Comparison of ENCODE assay signal across 11 cellular contexts in the genomic region with DNA sequence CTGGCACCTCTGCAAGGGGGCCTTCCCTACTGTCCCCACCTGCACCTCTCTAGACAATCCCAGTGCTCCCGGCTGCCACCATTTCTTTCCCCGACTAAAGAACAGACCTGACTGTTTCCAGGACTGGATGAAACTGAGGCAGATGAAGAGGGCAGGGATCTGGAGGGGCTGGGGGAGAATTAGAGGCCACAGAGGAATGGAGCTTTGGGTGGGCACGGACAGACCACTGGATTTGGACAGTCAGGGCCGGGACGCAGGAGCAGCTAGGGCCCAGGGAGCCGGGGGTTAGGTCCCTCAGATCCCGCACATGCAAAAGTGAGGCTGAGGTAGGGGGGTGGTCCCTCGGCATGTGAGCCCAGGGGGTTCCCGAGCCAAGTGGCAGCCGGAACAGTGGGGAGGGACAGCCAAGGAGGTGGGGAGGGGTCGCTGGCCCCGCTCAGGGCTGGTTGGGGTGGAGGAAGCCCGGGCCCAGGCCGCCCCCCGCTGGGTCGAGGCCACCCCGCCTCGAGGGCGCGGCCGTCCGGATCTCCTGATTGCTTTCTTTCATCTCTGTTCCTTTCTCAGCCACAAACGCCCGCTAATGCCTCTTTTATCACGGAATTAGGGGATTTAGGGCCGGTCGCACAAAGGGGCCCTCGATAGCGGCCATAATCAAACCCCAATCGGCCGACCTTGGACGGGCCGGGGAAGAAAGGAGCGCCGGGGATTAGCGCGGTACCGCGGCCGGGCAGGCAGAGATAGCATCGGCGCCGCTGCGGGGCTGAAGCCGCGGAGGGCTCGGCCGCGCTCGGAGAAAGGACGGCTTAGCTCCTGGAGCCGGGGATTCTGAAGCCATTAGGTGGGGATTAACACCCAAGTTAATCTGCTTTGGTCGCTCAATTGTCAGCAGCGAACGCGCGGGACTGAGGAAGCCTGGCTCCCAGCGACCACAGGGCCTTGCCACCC. TPM values are rescaled to one million over a fixed set of nuclear protein-coding genes. Genes with fewer than 3 reads are reported as not detected.
A peak's percentile ranks its signal among the peaks of the same experiment; 100 is the strongest.
DNase-seq lines count a peak whose midpoint lies in the region; ATAC-seq, FAIRE-seq and TF ChIP-seq lines count a peak whose summit lies in the region.
"Had no signal": no experiment of that assay in that cellular context is flagged by ENCODE, and none has a peak within 500 bp of the region (broad histone marks: within the 10 kb centered on the region; RNA-seq: fewer than 3 reads in every experiment).

No MANE protein-coding gene starts in this region.

- CTCF ChIA-PET in endothelial cell of umbilical vein (lab: Charles Lee), result interaction anchor here (0.7 to 1.2 kb wide), 4 partner anchors 10 to 18 kb away, joined by 3 read pairs; no protein-coding TSS in a partner anchor

- FAIRE-seq in D721Med (lab: Jason Lieb, UNC) (no peak), endothelial cell of umbilical vein (lab: Jason Lieb, UNC) (no peak)
- FAIRE-seq: GM12891 had no signal

- H3K27ac ChIP-seq in endothelial cell of umbilical vein (ENCODE audit: insufficient read depth, low read depth, low read length), result no peak overlapping the region

- dilution Hi-C loops in endothelial cell of umbilical vein (cut with MboI; ENCODE audit: extremely low pct_ligation_motif_present, low sequenced_read_pairs), result no loop called here

- H3K4me3 Mint-ChIP-seq in progenitor cell of endocrine pancreas (ENCODE audit: low read depth), result peak overlapping the region; percentile 50

- no peak for TF ChIP-seq POLR2A in endothelial cell of umbilical vein (IDR thresholded peaks at IDR 0.05; ENCODE audit: low read depth, low read length)

- H3K9ac ChIP-seq in endothelial cell of umbilical vein (replicated peaks; ENCODE audit: extremely low read depth, insufficient read depth, low read length), result no peak overlapping the region

- peaks cover 22 to 24% of the 10 kb centered on the region in 2 experiments for H3K27me3 ChIP-seq in endothelial cell of umbilical vein (ENCODE audit: control insufficient read depth in 2 of 2, insufficient read depth in 2 of 2, low read length in 2 of 2)

- no peaks in the 10 kb centered on the region for H3K36me3 ChIP-seq in endothelial cell of umbilical vein (ENCODE audit: control insufficient read depth in 2 of 2, extremely low read depth in 1 of 2, insufficient read depth in 2 of 2, low read length in 2 of 2)

- ATAC-seq in GM19035 (IDR thresholded peaks at IDR 0.05; ENCODE audit: unreplicated experiment), result no peak

- no peak overlapping the region for H3K27ac Mint-ChIP-seq in progenitor cell of endocrine pancreas

- no peaks in the 10 kb centered on the region for H3K9me3 ChIP-seq in endothelial cell of umbilical vein (replicated peaks; ENCODE audit: control insufficient read depth, insufficient read depth, low read length)

- peak overlapping the region; percentile 72 for H2AFZ ChIP-seq in endothelial cell of umbilical vein (ENCODE audit: low read depth, low read length)

- H3K36me3 Mint-ChIP-seq in progenitor cell of endocrine pancreas (ENCODE audit: insufficient read depth), result no peaks in the 10 kb centered on the region

- intact Hi-C loops in endothelial cell of umbilical vein (cut with micrococcal nuclease), result no loop called here

- peak overlapping the region; percentile 53 for H3K4me2 ChIP-seq in endothelial cell of umbilical vein (ENCODE audit: insufficient read depth, low read length)

- DNase-seq in D721Med (ENCODE audit: insufficient read length, low spot score), result peak; percentile 79
- peak; percentile 35 for DNase-seq in OCI-M1 (lab: John Stamatoyannopoulos, UW)
- DNase-seq in endothelial cell of umbilical vein (ENCODE audit: low read depth, low spot score), result no peak
- DNase-seq in progenitor cell of endocrine pancreas (ENCODE audit: low spot score, unreplicated experiment), result no peak
- no peak for DNase-seq in effector CD4-positive, alpha-beta T cell
- DNase-seq in NK-92 (lab: John Stamatoyannopoulos, UW; ENCODE audit: unreplicated experiment), result no peak
- no peak for DNase-seq in NCI-H69 (lab: John Stamatoyannopoulos, UW)
- DNase-seq: glutamatergic neuron; stimulated activated CD4-positive, alpha-beta T cell treated with anti-CD3 and anti-CD28 coated beads, Interleukin-4, amount 100 ng/mL, for 1 hour had no signal

- H3K27me3 Mint-ChIP-seq in progenitor cell of endocrine pancreas, result peaks cover 48% of the 10 kb centered on the region

- no TSS peak for BruUV-seq in endothelial cell of umbilical vein (replicated peaks; lab: Mats Ljungman, UMichigan)

- no peaks in the 10 kb centered on the region for H4K20me1 ChIP-seq in endothelial cell of umbilical vein (replicated peaks; ENCODE audit: control insufficient read depth, extremely low read depth, insufficient read depth, low read length)

- no peaks in the 10 kb centered on the region for H3K9me3 Mint-ChIP-seq in progenitor cell of endocrine pancreas (ENCODE audit: low read depth)

- peaks cover 25% of the 10 kb centered on the region for H3K79me2 ChIP-seq in endothelial cell of umbilical vein (ENCODE audit: control insufficient read depth, insufficient read depth, low read length)

- H3K4me1 ChIP-seq in endothelial cell of umbilical vein (ENCODE audit: control insufficient read depth, extremely low read depth, insufficient read depth, low read length), result peaks cover 18% of the 10 kb centered on the region

- peak overlapping the region in 1 of 3 experiments; percentile 23 for H3K4me3 ChIP-seq in endothelial cell of umbilical vein (replicated peaks in 1 of 3; ENCODE audit: insufficient read depth in 1 of 3, low read depth in 1 of 3, low read length in 3 of 3)

- H3K9me1 ChIP-seq in endothelial cell of umbilical vein (replicated peaks; ENCODE audit: control insufficient read depth, extremely low read depth, insufficient read depth, low read length), result no peaks in the 10 kb centered on the region

- TF ChIP-seq CTCF in D721Med (IDR thresholded peaks at IDR 0.05; ENCODE audit: insufficient read depth, missing control alignments), result no peak
- no peak for TF ChIP-seq CTCF in endothelial cell of umbilical vein (IDR thresholded peaks at IDR 0.05; ENCODE audit: extremely low read depth in 1 of 2, insufficient read depth in 1 of 2, low read depth in 1 of 2, low read length in 2 of 2)
- TF ChIP-seq CTCF in progenitor cell of endocrine pancreas (IDR thresholded peaks at IDR 0.05; ENCODE audit: unreplicated experiment), result no peak

- peaks cover 30% of the 10 kb centered on the region for H3K4me1 Mint-ChIP-seq in progenitor cell of endocrine pancreas (ENCODE audit: low read depth)

- POLR2A ChIA-PET in endothelial cell of umbilical vein (lab: Charles Lee), result interaction anchor here (0.8 kb wide), 1 partner anchor 11 kb away, joined by 5 read pairs; no protein-coding TSS in a partner anchor

RNA-seq across cellular contexts. Expression of a gene that starts 9.3 kb away (rescaled TPM):
- 94.5 and 102 TPM in 2 replicates for total RNA-seq in endothelial cell of umbilical vein
- 78.0 and 80.0 TPM in 2 replicates for polyA plus RNA-seq in endothelial cell of umbilical vein
- 53.3 and 64.5 TPM in 2 replicates for polyA plus RNA-seq in endothelial cell of umbilical vein (2011; cell fraction: cytosol; rRNA removed)
- polyA plus RNA-seq in endothelial cell of umbilical vein (2011; cell fraction: nucleus; rRNA removed), result 30.5 and 34.5 TPM in 2 replicates
- polyA plus RNA-seq in endothelial cell of umbilical vein (2012), result 48.5 and 55.1 TPM in 2 replicates
- 42.0 and 44.0 TPM in 2 replicates for polyA minus RNA-seq in endothelial cell of umbilical vein
- polyA minus RNA-seq in endothelial cell of umbilical vein (2011; cell fraction: cytosol; rRNA and poly(A)+ RNA removed), result 35.6 TPM
- 8.2 and 9.9 TPM in 2 replicates for polyA minus RNA-seq in endothelial cell of umbilical vein (2011; cell fraction: nucleus; rRNA and poly(A)+ RNA removed)
- total RNA-seq in progenitor cell of endocrine pancreas, result 99.8 and 111 TPM in 2 replicates

RNA-seq across cellular contexts. Expression of a gene that starts 19.2 kb away (rescaled TPM):
- not detected in 2 replicates for total RNA-seq in endothelial cell of umbilical vein
- polyA plus RNA-seq in endothelial cell of umbilical vein, result not detected in 2 replicates
- polyA plus RNA-seq in endothelial cell of umbilical vein (2011; cell fraction: cytosol; rRNA removed), result not detected in 2 replicates
- polyA plus RNA-seq in endothelial cell of umbilical vein (2011; cell fraction: nucleus; rRNA removed), result not detected in 2 replicates
- not detected in 2 replicates for polyA plus RNA-seq in endothelial cell of umbilical vein (2012)
- not detected in 2 replicates for polyA minus RNA-seq in endothelial cell of umbilical vein
- not detected for polyA minus RNA-seq in endothelial cell of umbilical vein (2011; cell fraction: cytosol; rRNA and poly(A)+ RNA removed)
- polyA minus RNA-seq in endothelial cell of umbilical vein (2011; cell fraction: nucleus; rRNA and poly(A)+ RNA removed), result not detected in 2 replicates
- not detected in 2 replicates for total RNA-seq in progenitor cell of endocrine pancreas

RNA-seq across cellular contexts. Expression of a gene that starts 24.8 kb away (rescaled TPM):
- total RNA-seq in endothelial cell of umbilical vein (18.4 and 21.9 TPM in 2 replicates), progenitor cell of endocrine pancreas (18.7 and 20.4 TPM in 2 replicates)
- polyA plus RNA-seq in endothelial cell of umbilical vein, result 20.1 and 22.8 TPM in 2 replicates
- 16.5 and 20.9 TPM in 2 replicates for polyA plus RNA-seq in endothelial cell of umbilical vein (2011; cell fraction: cytosol; rRNA removed)
- polyA plus RNA-seq in endothelial cell of umbilical vein (2011; cell fraction: nucleus; rRNA removed), result 18.2 and 19.2 TPM in 2 replicates
- polyA plus RNA-seq in endothelial cell of umbilical vein (2012), result 14.6 and 15.4 TPM in 2 replicates
- polyA minus RNA-seq in endothelial cell of umbilical vein, result 6.6 and 7.9 TPM in 2 replicates
- 3.6 TPM for polyA minus RNA-seq in endothelial cell of umbilical vein (2011; cell fraction: cytosol; rRNA and poly(A)+ RNA removed)
- polyA minus RNA-seq in endothelial cell of umbilical vein (2011; cell fraction: nucleus; rRNA and poly(A)+ RNA removed), result 2.5 and 5.6 TPM in 2 replicates

RNA-seq across cellular contexts. Expression of a gene that starts 38.2 kb away (rescaled TPM):
- total RNA-seq in endothelial cell of umbilical vein, result not detected in 2 replicates
- polyA plus RNA-seq in endothelial cell of umbilical vein, result not detected in 2 replicates
- not detected in 2 replicates for polyA plus RNA-seq in endothelial cell of umbilical vein (2011; cell fraction: cytosol; rRNA removed)
- polyA plus RNA-seq in endothelial cell of umbilical vein (2011; cell fraction: nucleus; rRNA removed), result not detected in 2 replicates
- polyA plus RNA-seq in endothelial cell of umbilical vein (2012), result not detected in 2 replicates
- polyA minus RNA-seq in endothelial cell of umbilical vein, result not detected in 2 replicates
- not detected for polyA minus RNA-seq in endothelial cell of umbilical vein (2011; cell fraction: cytosol; rRNA and poly(A)+ RNA removed)
- polyA minus RNA-seq in endothelial cell of umbilical vein (2011; cell fraction: nucleus; rRNA and poly(A)+ RNA removed), result not detected in 2 replicates
- total RNA-seq in progenitor cell of endocrine pancreas, result not detected in 2 replicates

RNA-seq across cellular contexts. Expression of a gene that starts 47.1 kb away (rescaled TPM):
- total RNA-seq in endothelial cell of umbilical vein (44.8 and 49.6 TPM in 2 replicates), progenitor cell of endocrine pancreas (87.1 and 89.1 TPM in 2 replicates)
- 51.2 and 61.7 TPM in 2 replicates for polyA plus RNA-seq in endothelial cell of umbilical vein
- 47.7 and 50.7 TPM in 2 replicates for polyA plus RNA-seq in endothelial cell of umbilical vein (2011; cell fraction: cytosol; rRNA removed)
- 41.7 and 53.7 TPM in 2 replicates for polyA plus RNA-seq in endothelial cell of umbilical vein (2011; cell fraction: nucleus; rRNA removed)
- polyA plus RNA-seq in endothelial cell of umbilical vein (2012), result 27.3 and 36.4 TPM in 2 replicates
- polyA minus RNA-seq in endothelial cell of umbilical vein, result 46.5 and 74.1 TPM in 2 replicates
- 13.5 TPM for polyA minus RNA-seq in endothelial cell of umbilical vein (2011; cell fraction: cytosol; rRNA and poly(A)+ RNA removed)
- polyA minus RNA-seq in endothelial cell of umbilical vein (2011; cell fraction: nucleus; rRNA and poly(A)+ RNA removed), result 29.0 and 29.3 TPM in 2 replicates

Comparison
In these comparisons a context has a peak if more than half of its experiments do, and no peak if none do; other contexts are left out.
1. DNase-seq: peak in D721Med (single experiment) and OCI-M1 (single experiment); none in endothelial cell of umbilical vein (single experiment), progenitor cell of endocrine pancreas (single experiment), effector CD4-positive, alpha-beta T cell (single experiment), NK-92 (single experiment) and NCI-H69 (single experiment).